In genomic region chr16:53980675-53981074, GRCh38 we compare ENCODE assay signal across 23 cellular contexts.
"Had no signal": no experiment of that assay in that cellular context is flagged by ENCODE, and none has a peak within 500 bp of the region (broad histone marks: within the 10 kb centered on the region; RNA-seq: fewer than 3 reads in every experiment).

No MANE protein-coding gene starts in this region.

- ATAC-seq: effector memory CD8-positive, alpha-beta T cell; gastrocnemius medialis; heart right ventricle; left cardiac atrium; left lung; left ventricle myocardium superior; lower lobe of right lung; mucosa of descending colon had no signal

- DNase-seq: colonic mucosa; cortex of kidney; effector CD8-positive, alpha-beta T cell; effector memory CD8-positive, alpha-beta T cell; endodermal cell; erythroblast; foreskin fibroblast; foreskin melanocyte; gastrocnemius medialis; glutamatergic neuron; head of caudate nucleus; heart right ventricle; hippocampal formation; left cardiac atrium; left lung; left ventricle myocardium superior; lower lobe of right lung; mesenchymal stem cell; mucosa of descending colon; naive B cell had no signal

- H3K27ac ChIP-seq: colonic mucosa, epithelial cell of prostate, gastrocnemius medialis, heart right ventricle, left lung, lower lobe of right lung had no signal

- H3K27ac Mint-ChIP-seq: dendritic cell treated with granulocyte-macrophage colony-stimulating factor and Interleukin-4, amounts not matched to agents 40 ng/mL and 50 ng/mL, for 4 days; effector memory CD8-positive, alpha-beta T cell; mesothelial cell of epicardium; naive B cell had no signal

- H3K9me3 Mint-ChIP-seq: dendritic cell treated with granulocyte-macrophage colony-stimulating factor and Interleukin-4, amounts not matched to agents 40 ng/mL and 50 ng/mL, for 4 days; effector memory CD8-positive, alpha-beta T cell; endodermal cell; mesothelial cell of epicardium; naive B cell had no signal

- H3K4me3 ChIP-seq: colonic mucosa, gastrocnemius medialis, heart right ventricle, left lung, lower lobe of right lung, mucosa of descending colon had no signal

- H3K4me1 Mint-ChIP-seq: naive B cell had no signal

- H3K4me3 Mint-ChIP-seq: dendritic cell treated with granulocyte-macrophage colony-stimulating factor and Interleukin-4, amounts not matched to agents 40 ng/mL and 50 ng/mL, for 4 days; effector memory CD8-positive, alpha-beta T cell; endodermal cell; mesothelial cell of epicardium; naive B cell had no signal

- H3K27me3 Mint-ChIP-seq: dendritic cell treated with granulocyte-macrophage colony-stimulating factor and Interleukin-4, amounts not matched to agents 40 ng/mL and 50 ng/mL, for 4 days; effector memory CD8-positive, alpha-beta T cell; naive B cell had no signal

- H3K36me3 Mint-ChIP-seq: mesothelial cell of epicardium, naive B cell had no signal
